ENCODE assay signal across 22 cellular contexts in the genomic region with DNA sequence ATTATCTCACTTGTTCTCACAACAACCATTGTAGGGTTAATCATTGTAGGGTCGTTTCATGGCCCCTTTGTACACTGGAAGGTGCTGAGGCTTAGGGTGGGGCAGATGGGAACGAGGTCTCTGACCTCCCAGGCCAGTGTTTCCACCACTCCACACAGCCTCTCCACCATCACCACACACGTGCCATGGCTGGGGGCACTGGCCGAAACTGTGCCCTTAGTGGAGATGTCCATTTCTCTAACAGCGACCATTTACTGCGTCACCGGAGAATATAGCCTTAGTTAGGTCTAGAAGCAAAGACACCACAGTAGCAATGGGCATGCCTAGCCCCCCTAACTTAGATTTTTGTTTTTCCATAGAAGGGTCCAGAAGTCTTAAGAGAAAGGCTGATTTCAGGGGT. TPM values are rescaled to one million over a fixed set of nuclear protein-coding genes. Genes with fewer than 3 reads are reported as not detected.
DNase-seq lines count a peak whose midpoint lies in the region; FAIRE-seq and TF ChIP-seq lines count a peak whose summit lies in the region.
"Had no signal": no experiment of that assay in that cellular context is flagged by ENCODE, and none has a peak within 500 bp of the region (broad histone marks: within the 10 kb centered on the region; RNA-seq: fewer than 3 reads in every experiment).

No MANE protein-coding gene starts in this region.

- H4K8ac ChIP-seq in H1 (ENCODE audit: extremely low read depth, insufficient read depth, low read length) (no peak overlapping the region), mesendoderm (ENCODE audit: low read depth, low read length) (no peak overlapping the region)

- H3K9me3 Mint-ChIP-seq in Calu3 (ENCODE audit: low read depth, unreplicated experiment) (no peaks in the 10 kb centered on the region), neural progenitor cell (peaks cover under 1% of the 10 kb centered on the region)
- H3K9me3 Mint-ChIP-seq: CD8-positive, alpha-beta T cell had no signal

- no peak overlapping the region for H2AK5ac ChIP-seq in H1 (ENCODE audit: low read depth, low read length)
- H2AK5ac ChIP-seq in mesendoderm (ENCODE audit: low read length), result no peak overlapping the region

- TF ChIP-seq CTCF in H1 (IDR thresholded peaks at IDR 0.05; ENCODE audit: control extremely low read depth in 1 of 3, insufficient read depth in 1 of 3, low read depth in 1 of 3, low read length in 3 of 3) (no peak), Calu3 (IDR thresholded peaks at IDR 0.05; ENCODE audit: unreplicated experiment) (no peak), neural progenitor cell (IDR thresholded peaks at IDR 0.05) (no peak)

- intact Hi-C loops in Calu3 (cut with micrococcal nuclease; ENCODE audit: unreplicated experiment), result no loop called here

- H3F3A ChIP-seq in neural progenitor cell (ENCODE audit: low read depth), result peaks cover 24% of the 10 kb centered on the region

- H3K9me3 ChIP-seq in H1 (ENCODE audit: insufficient read depth in 2 of 2, low read depth in 1 of 2, low read length in 1 of 2) (no peaks in the 10 kb centered on the region), stomach smooth muscle (ENCODE audit: control insufficient read depth in 2 of 2, low read length in 2 of 2) (no peaks in the 10 kb centered on the region), neural progenitor cell (ENCODE audit: low read depth) (no peaks in the 10 kb centered on the region)
- H3K9me3 ChIP-seq: Peyer's patch had no signal

- no peak for TF ChIP-seq EP300 in H1 (IDR thresholded peaks at IDR 0.05; ENCODE audit: borderline replicate concordance in 1 of 2, low read depth in 2 of 2, low read length in 2 of 2)

- POLR2A ChIA-PET in H1 (lab: Charles Lee; ENCODE audit: partially characterized antibody), result no interaction called here

- H2AFZ ChIP-seq in H1 (ENCODE audit: low read length) (no peak overlapping the region), neural progenitor cell (replicated peaks) (no peak overlapping the region)

- H2BK120ac ChIP-seq in H1 (replicated peaks; ENCODE audit: low read depth, low read length) (no peak overlapping the region), mesendoderm (ENCODE audit: low read depth, low read length) (no peak overlapping the region)

- no peak overlapping the region for H3K18ac ChIP-seq in H1 (ENCODE audit: extremely low read depth, low read length)
- no peak overlapping the region for H3K18ac ChIP-seq in mesendoderm (ENCODE audit: low read length)

- H2BK5ac ChIP-seq in H1 (ENCODE audit: low read depth, low read length), result no peak overlapping the region
- H2BK5ac ChIP-seq in mesendoderm (ENCODE audit: low read length), result no peak overlapping the region

- no peak overlapping the region for H3K4ac ChIP-seq in H1 (replicated peaks; ENCODE audit: insufficient read length, low read depth, low read length)
- no peak overlapping the region for H3K4ac ChIP-seq in mesendoderm (ENCODE audit: low read depth, low read length)

- no peak overlapping the region for H3K4me3 Mint-ChIP-seq in Calu3 (ENCODE audit: low read depth, unreplicated experiment)
- H3K4me3 Mint-ChIP-seq in neural progenitor cell, result no peak overlapping the region
- H3K4me3 Mint-ChIP-seq: CD8-positive, alpha-beta T cell; IgD-negative memory B cell had no signal

- H3K27me3 Mint-ChIP-seq in Calu3 (ENCODE audit: unreplicated experiment), result no peaks in the 10 kb centered on the region
- peaks cover 10% of the 10 kb centered on the region for H3K27me3 Mint-ChIP-seq in neural progenitor cell (ENCODE audit: insufficient read depth, low read depth)
- H3K27me3 Mint-ChIP-seq: IgD-negative memory B cell had no signal

- H3K23ac ChIP-seq in H1 (ENCODE audit: insufficient read length), result no peak overlapping the region
- peak overlapping the region; percentile 31 for H3K23ac ChIP-seq in mesendoderm (ENCODE audit: low read length)

- BruUV-seq in Calu3 (replicated peaks; lab: Mats Ljungman, UMichigan), result no TSS peak

- no peak overlapping the region for H2BK20ac ChIP-seq in H1 (ENCODE audit: low read length)

- H3K4me3 ChIP-seq in H1 (ENCODE audit: extremely low read depth in 1 of 4, insufficient read depth in 2 of 4, low read depth in 3 of 4, low read length in 4 of 4) (no peak overlapping the region), mesendoderm (ENCODE audit: low read length) (no peak overlapping the region), stomach smooth muscle (ENCODE audit: low read length in 2 of 2) (no peak overlapping the region), neural progenitor cell (no peak overlapping the region)
- H3K4me3 ChIP-seq: Peyer's patch had no signal

- H3K4me1 Mint-ChIP-seq in Calu3 (ENCODE audit: low read depth, unreplicated experiment) (no peaks in the 10 kb centered on the region), neural progenitor cell (peaks cover 42% of the 10 kb centered on the region)
- H3K4me1 Mint-ChIP-seq: IgD-negative memory B cell had no signal

- no peaks in the 10 kb centered on the region for H3K36me3 ChIP-seq in H1 (ENCODE audit: control insufficient read depth in 2 of 4, insufficient read depth in 4 of 4, low read length in 3 of 4)
- no peaks in the 10 kb centered on the region for H3K36me3 ChIP-seq in mesendoderm (ENCODE audit: control insufficient read depth, insufficient read depth, low read length)
- H3K36me3 ChIP-seq in stomach smooth muscle (ENCODE audit: control insufficient read depth in 2 of 2, insufficient read depth in 2 of 2, low read length in 2 of 2), result peaks cover 2 to 8% of the 10 kb centered on the region in 2 donors
- no peaks in the 10 kb centered on the region for H3K36me3 ChIP-seq in neural progenitor cell
- H3K36me3 ChIP-seq: Peyer's patch had no signal

- WGBS in H1 (ENCODE audit: extremely low coverage in 1 of 2, insufficient coverage in 1 of 2, insufficient read length in 1 of 2, insufficient replicate concordance in 2 of 2, low coverage in 1 of 2, low lambda C conversion rate in 2 of 2, missing lambda C conversion rate in 1 of 2), 2 experiments, result 81% methylated on average over 7 of the region's 7 CpGs; no CpG with 5 or more reads in 1 of the 2 experiments
- WGBS in mesendoderm (ENCODE audit: extremely low coverage, insufficient coverage, low lambda C conversion rate), result no CpG with 5 or more reads among the region's 7 CpGs

- no peak overlapping the region for H2BK15ac ChIP-seq in H1 (ENCODE audit: low read length)
- no peak overlapping the region for H2BK15ac ChIP-seq in mesendoderm (replicated peaks; ENCODE audit: low read depth)

- H3K79me1 ChIP-seq in H1 (ENCODE audit: low read depth, low read length), result peaks cover 10% of the 10 kb centered on the region; the same call in 1 of the 2 replicates
- peaks cover 16% of the 10 kb centered on the region for H3K79me1 ChIP-seq in mesendoderm (ENCODE audit: low read length)

- H3K56ac ChIP-seq in H1 (replicated peaks; ENCODE audit: insufficient read length, low read depth, low read length), result no peak overlapping the region
- H3K56ac ChIP-seq in mesendoderm (ENCODE audit: low read length), result peak overlapping the region; percentile 8

- no peak overlapping the region for H3K14ac ChIP-seq in H1 (ENCODE audit: insufficient read length)

- H4K20me1 ChIP-seq in H1 (replicated peaks in 1 of 2; ENCODE audit: control insufficient read depth in 1 of 2, insufficient read depth in 2 of 2, low read length in 2 of 2) (no peaks in the 10 kb centered on the region), neural progenitor cell (ENCODE audit: low read depth) (peaks cover 65% of the 10 kb centered on the region)

- H2BK12ac ChIP-seq in H1 (ENCODE audit: low read depth, low read length), result no peak overlapping the region

- no peak for TF ChIP-seq POLR2A in H1 (IDR thresholded peaks at IDR 0.05; ENCODE audit: control extremely low read depth in 1 of 2, low read depth in 2 of 2, low read length in 2 of 2)

- H3K4me2 ChIP-seq in H1 (ENCODE audit: insufficient read depth in 1 of 2, low read depth in 2 of 2, low read length in 2 of 2) (no peak overlapping the region), mesendoderm (ENCODE audit: low read length) (no peak overlapping the region), neural progenitor cell (no peak overlapping the region)

- H4K5ac ChIP-seq in H1 (ENCODE audit: insufficient read length, low read depth, low read length), result no peak overlapping the region
- H4K5ac ChIP-seq in mesendoderm (ENCODE audit: low read length), result no peak overlapping the region

- TF ChIP-seq RAD21 in H1 (IDR thresholded peaks at IDR 0.05 in 1 of 2, conservative IDR thresholded peaks at IDR 0.05 in 1 of 2; ENCODE audit: low read depth in 2 of 2, low read length in 2 of 2), result no peak

- H3K9ac ChIP-seq in H1 (replicated peaks in 1 of 4; ENCODE audit: extremely low read depth in 1 of 4, low read depth in 3 of 4, low read length in 3 of 4), result no peak overlapping the region
- no peak overlapping the region for H3K9ac ChIP-seq in mesendoderm (ENCODE audit: low read length)
- H3K9ac ChIP-seq in stomach smooth muscle (ENCODE audit: low read length in 2 of 2), result no peak overlapping the region
- H3K9ac ChIP-seq in neural progenitor cell, result no peak overlapping the region

- CTCF ChIA-PET in H1 (lab: Charles Lee; ENCODE audit: partially characterized antibody) (interaction anchor here (0.8 to 1.9 kb wide), 5 partner anchors 8 to 142 kb away, joined by 3 to 4 read pairs (median 3); no protein-coding TSS in a partner anchor), Calu3 (lab: Charles Lee) (no interaction called here)

- FAIRE-seq in H1 (lab: Jason Lieb, UNC), result no peak
- FAIRE-seq: G401.6, GM18507 had no signal

- H3K36me3 Mint-ChIP-seq in Calu3 (ENCODE audit: insufficient read depth, unreplicated experiment) (no peaks in the 10 kb centered on the region), neural progenitor cell (peaks cover 7% of the 10 kb centered on the region)
- H3K36me3 Mint-ChIP-seq: CD8-positive, alpha-beta T cell; IgD-negative memory B cell had no signal

- H3K4me1 ChIP-seq in H1 (replicated peaks in 1 of 4; ENCODE audit: control insufficient read depth in 3 of 4, insufficient read depth in 4 of 4, low read length in 3 of 4), result peaks cover 5 to 27% (median 11%) of the 10 kb centered on the region in 4 experiments
- H3K4me1 ChIP-seq in mesendoderm (ENCODE audit: control insufficient read depth, low read depth, low read length), result peaks cover 11% of the 10 kb centered on the region
- peaks cover 47% of the 10 kb centered on the region for H3K4me1 ChIP-seq in stomach smooth muscle (ENCODE audit: control insufficient read depth, insufficient read depth, low read length)
- peaks cover 39% of the 10 kb centered on the region for H3K4me1 ChIP-seq in neural progenitor cell
- H3K4me1 ChIP-seq: Peyer's patch had no signal

- H3K27ac Mint-ChIP-seq in Calu3 (ENCODE audit: unreplicated experiment), result no peak overlapping the region
- H3K27ac Mint-ChIP-seq in neural progenitor cell, result no peak overlapping the region
- H3K27ac Mint-ChIP-seq: CD8-positive, alpha-beta T cell; IgD-negative memory B cell had no signal

- DNase-seq in activated CD8-positive, alpha-beta memory T cell treated with anti-CD3 and anti-CD28 coated beads for 24 hours, result peak; percentile 33
- no peak for DNase-seq in activated CD8-positive, alpha-beta memory T cell treated with anti-CD3 and anti-CD28 coated beads, Interleukin-2, amount 50 U/mL, for 4 hours
- DNase-seq in H1 (ENCODE audit: low read depth in 1 of 2, low spot score in 2 of 2), result no peak
- DNase-seq in mesendoderm, result no peak
- DNase-seq in Calu3, result no peak
- DNase-seq in OCI-M1 (lab: John Stamatoyannopoulos, UW), result no peak
- DNase-seq in neural progenitor cell (ENCODE audit: low spot score), result no peak
- DNase-seq: C1 segment of cervical spinal cord; CD8-positive, alpha-beta T cell; DMS153; MV-4-11; NCI-H1694; NCI-H2081; NCI-H2171 treated with DMSO at 0.1 percent for 48 hours; NCI-H524 treated with DMSO at 0.1 percent for 48 hours; NCI-H82 had no signal

- H3K27me3 ChIP-seq in H1 (replicated peaks in 1 of 4; ENCODE audit: control insufficient read depth in 3 of 4, extremely low read depth in 1 of 4, insufficient read depth in 3 of 4, low read length in 3 of 4), result no peaks in the 10 kb centered on the region; a peak in 1 of 7 replicates
- no peaks in the 10 kb centered on the region for H3K27me3 ChIP-seq in mesendoderm (ENCODE audit: insufficient read depth, low read length, poor library complexity)
- H3K27me3 ChIP-seq in stomach smooth muscle (ENCODE audit: control insufficient read depth in 1 of 2, insufficient read depth in 2 of 2, low read length in 2 of 2), result no peaks in the 10 kb centered on the region
- peaks cover 9% of the 10 kb centered on the region for H3K27me3 ChIP-seq in neural progenitor cell
- H3K27me3 ChIP-seq: Peyer's patch had no signal

- peak overlapping the region; percentile 30 for H4K91ac ChIP-seq in H1 (replicated peaks; ENCODE audit: insufficient read length, low read length)

- H3K27ac ChIP-seq in H1 (ENCODE audit: low read depth, low read length), result no peak overlapping the region
- H3K27ac ChIP-seq in mesendoderm (ENCODE audit: low read depth, low read length), result no peak overlapping the region
- H3K27ac ChIP-seq in stomach smooth muscle (ENCODE audit: low read length), result peak overlapping the region; percentile 37
- H3K27ac ChIP-seq in neural progenitor cell, result no peak overlapping the region
- H3K27ac ChIP-seq: 22Rv1, Peyer's patch had no signal

- H3K79me2 ChIP-seq in H1 (ENCODE audit: control insufficient read depth in 1 of 2, insufficient read depth in 2 of 2, low read length in 2 of 2), result peaks cover 0 to 7% of the 10 kb centered on the region in 2 experiments; a peak in 2 of 4 replicates
- H3K79me2 ChIP-seq in mesendoderm (ENCODE audit: control insufficient read depth, insufficient read depth, low read length), result no peaks in the 10 kb centered on the region
- H3K79me2 ChIP-seq in neural progenitor cell (ENCODE audit: low read depth), result peaks cover 7% of the 10 kb centered on the region

- no peaks in the 10 kb centered on the region for H3K23me2 ChIP-seq in H1 (ENCODE audit: low read depth, low read length)

RNA-seq across cellular contexts. Expression of gene COL4A1, which starts 36.5 kb away (rescaled TPM):
- total RNA-seq in H1 (2021; fragmentation: NEBNext Ultra II Directional; extraction: Animal tissue kit (Norgen Biotek cat#: 25700)), result 82.0 and 91.0 TPM in 2 replicates
- 30.7 and 31.7 TPM in 2 replicates for polyA plus RNA-seq in H1 (2011; rRNA removed)
- 31.3 TPM for polyA plus RNA-seq in H1 (2011; cell fraction: cytosol; rRNA removed)
- 69.4 TPM for polyA plus RNA-seq in H1 (2011; cell fraction: nucleus; rRNA removed)
- polyA plus RNA-seq in H1 (2012, experiment 1 of 2), result 39.8 to 46.7 TPM (median 43.8 TPM) in 4 replicates
- polyA plus RNA-seq in H1 (2012, experiment 2 of 2), result 17.1 TPM
- 88.0 TPM for polyA plus RNA-seq in H1 (2013, experiment 1 of 2)
- 83.1 TPM for polyA plus RNA-seq in H1 (2013, experiment 2 of 2)
- polyA minus RNA-seq in H1 (2011; rRNA and poly(A)+ RNA removed), result 46.9 and 65.9 TPM in 2 replicates
- polyA minus RNA-seq in H1 (2011; cell fraction: cytosol; rRNA and poly(A)+ RNA removed), result 44.9 TPM
- polyA minus RNA-seq in H1 (2011; cell fraction: nucleus; rRNA and poly(A)+ RNA removed), result 51.4 TPM
- polyA plus RNA-seq in mesendoderm (2013, experiment 1 of 2), result 28.0 TPM
- 29.2 TPM for polyA plus RNA-seq in mesendoderm (2013, experiment 2 of 2)
- total RNA-seq in Calu3 (2022) (0.12 TPM in 1 of 2 replicates, not detected in the other), neural progenitor cell (ENCODE audit: low replicate concordance) (105 and 120 TPM in 2 replicates)
- total RNA-seq: CD8-positive, alpha-beta T cell had no signal
- polyA plus RNA-seq: IgD-negative memory B cell had no signal

RNA-seq across cellular contexts. Expression of gene COL4A2, which starts 36.6 kb away (rescaled TPM):
- total RNA-seq in H1 (2021; fragmentation: NEBNext Ultra II Directional; extraction: Animal tissue kit (Norgen Biotek cat#: 25700)), result 77.0 and 80.4 TPM in 2 replicates
- polyA plus RNA-seq in H1 (2011; rRNA removed), result 87.3 and 133 TPM in 2 replicates
- 64.4 TPM for polyA plus RNA-seq in H1 (2011; cell fraction: cytosol; rRNA removed)
- polyA plus RNA-seq in H1 (2011; cell fraction: nucleus; rRNA removed), result 260 TPM
- polyA plus RNA-seq in H1 (2012, experiment 1 of 2), result 45.6 to 82.2 TPM (median 69.4 TPM) in 4 replicates
- polyA plus RNA-seq in H1 (2012, experiment 2 of 2), result 40.9 TPM
- 143 TPM for polyA plus RNA-seq in H1 (2013, experiment 1 of 2)
- 123 TPM for polyA plus RNA-seq in H1 (2013, experiment 2 of 2)
- polyA minus RNA-seq in H1 (2011; rRNA and poly(A)+ RNA removed), result 69.1 and 74.8 TPM in 2 replicates
- 78.9 TPM for polyA minus RNA-seq in H1 (2011; cell fraction: cytosol; rRNA and poly(A)+ RNA removed)
- polyA minus RNA-seq in H1 (2011; cell fraction: nucleus; rRNA and poly(A)+ RNA removed), result 109 TPM
- polyA plus RNA-seq in mesendoderm (2013, experiment 1 of 2), result 32.1 TPM
- 31.1 TPM for polyA plus RNA-seq in mesendoderm (2013, experiment 2 of 2)
- total RNA-seq in Calu3 (2022), result 0.42 and 1.0 TPM in 2 replicates
- total RNA-seq in neural progenitor cell (ENCODE audit: low replicate concordance), result 73.6 and 139 TPM in 2 replicates
- total RNA-seq: CD8-positive, alpha-beta T cell had no signal
- polyA plus RNA-seq: IgD-negative memory B cell had no signal

Comparison
In these comparisons a context has a peak if more than half of its experiments do, and no peak if none do; other contexts are left out.
1. RNA of gene COL4A1, which starts 36.5 kb away (total RNA-seq): 105 to 120 TPM in neural progenitor cell and 82.0 to 91.0 TPM in H1; 0.12 TPM in Calu3; every median in the first group is over 10 times any median in the second.
2. RNA of gene COL4A2, which starts 36.6 kb away (total RNA-seq): 77.0 to 80.4 TPM in H1 and 73.6 to 139 TPM in neural progenitor cell; 0.42 to 1.0 TPM in Calu3; every median in the first group is over 10 times any median in the second.